15 cellular contexts compared by ENCODE assay signal in the genomic region with DNA sequence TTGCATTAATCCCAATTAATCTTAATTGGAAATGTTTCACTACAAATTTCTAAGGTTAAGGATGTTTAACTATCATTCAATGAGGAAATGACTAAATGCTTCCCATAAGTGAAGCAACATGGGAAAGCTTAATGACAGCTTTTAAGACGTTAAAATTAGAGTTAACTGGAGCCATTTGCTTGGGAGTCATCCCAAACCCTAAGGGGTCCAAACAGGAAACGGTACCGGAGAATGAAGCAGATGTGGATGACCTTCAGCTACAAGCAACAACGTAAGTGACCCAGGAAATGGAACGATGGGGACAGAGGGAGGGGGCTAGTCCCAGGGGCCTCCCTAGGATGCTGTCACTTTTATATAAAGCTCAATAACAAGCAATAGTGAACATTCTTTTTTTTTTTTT.
DNase-seq lines count a peak whose midpoint lies in the region; ATAC-seq and TF ChIP-seq lines count a peak whose summit lies in the region.
"Had no signal": no experiment of that assay in that cellular context is flagged by ENCODE, and none has a peak within 500 bp of the region (broad histone marks: within the 10 kb centered on the region; RNA-seq: fewer than 3 reads in every experiment).

No MANE protein-coding gene starts in this region.

- TF ChIP-seq POLR2A in esophagus squamous epithelium (IDR thresholded peaks at IDR 0.05), result no peak
- no peak for TF ChIP-seq POLR2A in vagina (IDR thresholded peaks at IDR 0.05)

- DNase-seq in Right ventricle myocardium inferior (ENCODE audit: missing footprints), result no peak
- DNase-seq in cardiac septum (ENCODE audit: low spot score), result no peak
- no peak for DNase-seq in esophagus squamous epithelium (lab: John Stamatoyannopoulos, UW)
- no peak for DNase-seq in osteoblast (ENCODE audit: insufficient read length, low spot score, missing footprints)
- DNase-seq in vagina (ENCODE audit: extremely low spot score in 2 of 2), result no peak
- no peak for DNase-seq in A172 (ENCODE audit: low spot score)
- no peak for DNase-seq in COR-L47 (lab: John Stamatoyannopoulos, UW)
- DNase-seq: AML-193, caudate nucleus, erythroblast, NCI-H1048, NCI-H446 treated with DMSO at 0.1 percent for 48 hours, nephron progenitor cell, WERI-Rb-1 had no signal

- no peaks in the 10 kb centered on the region for H3K9me3 ChIP-seq in esophagus squamous epithelium
- H3K9me3 ChIP-seq in osteoblast (ENCODE audit: low read depth, low read length), result no peaks in the 10 kb centered on the region
- H3K9me3 ChIP-seq in vagina, result no peaks in the 10 kb centered on the region

- H3K27me3 ChIP-seq in esophagus squamous epithelium (no peaks in the 10 kb centered on the region), osteoblast (ENCODE audit: insufficient read depth, low read length) (no peaks in the 10 kb centered on the region), vagina (no peaks in the 10 kb centered on the region)

- H3K4me2 ChIP-seq in osteoblast (ENCODE audit: insufficient read depth, low read length), result no peak overlapping the region

- no peak overlapping the region for H3K4me3 ChIP-seq in esophagus squamous epithelium
- no peak overlapping the region for H3K4me3 ChIP-seq in osteoblast (ENCODE audit: insufficient read depth, low read length)
- H3K4me3 ChIP-seq in vagina, result no peak overlapping the region

- peaks cover 60% of the 10 kb centered on the region for H4K20me1 ChIP-seq in osteoblast (ENCODE audit: insufficient read depth, low read length)

- H3K4me1 ChIP-seq in esophagus squamous epithelium (peaks cover 58 to 100% (median 71%) of the 10 kb centered on the region in 3 donors), osteoblast (ENCODE audit: insufficient read depth, low read length) (peaks cover 40% of the 10 kb centered on the region), vagina (peaks cover 100% of the 10 kb centered on the region)

- 16 to 21% methylated on average over 5 of the region's 5 CpGs for WGBS in esophagus squamous epithelium, 2 donors

- ATAC-seq in Right ventricle myocardium inferior, result peak; percentile 25
- ATAC-seq in HG02885 (IDR thresholded peaks at IDR 0.05; ENCODE audit: poor library complexity, unreplicated experiment), result no peak

- H3K79me2 ChIP-seq in osteoblast (ENCODE audit: insufficient read depth, low read length), result peaks cover 99% of the 10 kb centered on the region

- H2AFZ ChIP-seq in osteoblast (ENCODE audit: low read length), result no peak overlapping the region

- intact Hi-C loops in Right ventricle myocardium inferior (cut with DNase I) (no loop called here), cardiac septum (cut with DNase I) (no loop called here), esophagus squamous epithelium (cut with DNase I) (no loop called here), vagina (cut with DNase I) (no loop called here)

- H3K36me3 ChIP-seq in esophagus squamous epithelium, result peaks cover 0 to 18% (median 14%) of the 10 kb centered on the region in 3 donors
- H3K36me3 ChIP-seq in osteoblast (ENCODE audit: insufficient read depth, low read length), result peaks cover 18% of the 10 kb centered on the region
- peaks cover 0 to 9% of the 10 kb centered on the region in 2 donors for H3K36me3 ChIP-seq in vagina

- no peak for TF ChIP-seq CTCF in esophagus squamous epithelium (IDR thresholded peaks at IDR 0.05)
- no peak for TF ChIP-seq CTCF in osteoblast (IDR thresholded peaks at IDR 0.05; ENCODE audit: extremely low read depth, low read depth, low read length)
- no peak for TF ChIP-seq CTCF in vagina (IDR thresholded peaks at IDR 0.05)

- H3K27ac ChIP-seq in esophagus squamous epithelium (peak overlapping the region; percentile 25 to 92 (median 89)), osteoblast (ENCODE audit: low read depth, low read length) (peak overlapping the region; percentile 13), vagina (peak overlapping the region; percentile 86)
- H3K27ac ChIP-seq: WERI-Rb-1 had no signal

Comparison
In these comparisons a context has a peak if more than half of its experiments do, and no peak if none do; other contexts are left out.
1. H3K27ac ChIP-seq: peak in every context shown above with its lines; median percentile 89 in esophagus squamous epithelium; 86 in vagina; 13 in osteoblast.